In genomic region chr2:67833632-67834031, GRCh38 we compare ENCODE assay signal across 1 cellular context.
TF ChIP-seq lines count a peak whose summit lies in the region.

No MANE protein-coding gene starts in this region.

TF ChIP-seq in IMR-90, 13 proteins besides CTCF, POLR2A, EP300 and RAD21 (continued from another document):
- TF ChIP-seq ELK1 (IDR thresholded peaks at IDR 0.05; ENCODE audit: borderline replicate concordance, low read depth, low read length) (no peak), SMC3 (IDR thresholded peaks at IDR 0.05; ENCODE audit: low read depth, low read length) (no peak), FOS (IDR thresholded peaks at IDR 0.05; ENCODE audit: low read depth, low read length) (no peak), RCOR1 (IDR thresholded peaks at IDR 0.05; ENCODE audit: insufficient replicate concordance, low read length) (no peak), USF2 (IDR thresholded peaks at IDR 0.05; ENCODE audit: low read depth, low read length) (no peak), MAFK (IDR thresholded peaks at IDR 0.05; ENCODE audit: low read depth, low read length) (no peak), NFE2L2 (IDR thresholded peaks at IDR 0.05; ENCODE audit: low read depth, low read length) (no peak), MXI1 (IDR thresholded peaks at IDR 0.05; ENCODE audit: borderline replicate concordance, low read depth, low read length) (no peak), BHLHE40 (IDR thresholded peaks at IDR 0.05; ENCODE audit: low read depth, low read length) (no peak), RFX5 (IDR thresholded peaks at IDR 0.05; ENCODE audit: low read depth, low read length) (no peak), CHD1 (IDR thresholded peaks at IDR 0.05; ENCODE audit: low read depth, low read length) (no peak), CEBPB (IDR thresholded peaks at IDR 0.05; ENCODE audit: low read depth, low read length) (no peak)
TF ChIP-seq in IMR-90: peak in this region for 0.
